16 cellular contexts compared by ENCODE assay signal in the genomic region with DNA sequence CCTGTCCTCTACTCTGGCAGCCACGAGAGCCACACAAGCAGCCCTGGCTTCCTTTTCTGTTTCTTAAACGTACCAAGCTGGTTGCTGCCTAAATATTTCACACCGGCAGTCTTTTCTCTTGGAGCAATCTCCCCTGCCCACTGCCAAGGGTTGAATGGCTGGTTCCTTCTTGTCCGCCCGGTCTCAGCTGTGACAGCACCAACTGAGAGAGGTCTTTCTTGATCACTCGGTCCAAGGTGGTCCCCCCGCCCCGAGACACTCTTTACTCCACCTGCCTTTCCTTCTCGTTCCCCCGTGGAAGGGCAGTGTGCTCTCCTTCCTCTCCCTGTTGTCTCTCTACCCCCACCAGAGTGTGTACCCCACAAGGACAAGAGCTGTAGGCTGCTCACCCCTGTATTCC. TPM values are rescaled to one million over a fixed set of nuclear protein-coding genes. Genes with fewer than 3 reads are reported as not detected.
DNase-seq lines count a peak whose midpoint lies in the region; ATAC-seq and TF ChIP-seq lines count a peak whose summit lies in the region.
"Had no signal": no experiment of that assay in that cellular context is flagged by ENCODE, and none has a peak within 500 bp of the region (broad histone marks: within the 10 kb centered on the region; RNA-seq: fewer than 3 reads in every experiment).

No MANE protein-coding gene starts in this region.

- no peak overlapping the region for H3K4me3 ChIP-seq in BLaER1 treated with 17β-estradiol and CSF1 and Interleukin-3, amounts not matched to agents 10 nM and 100 nM
- no peak overlapping the region for H3K4me3 ChIP-seq in endodermal cell (ENCODE audit: low read length)
- H3K4me3 ChIP-seq: HAP-1 had no signal

- no peaks in the 10 kb centered on the region for H3K9me3 ChIP-seq in BLaER1 treated with 17β-estradiol and CSF1 and Interleukin-3, amounts not matched to agents 10 nM and 100 nM (replicated peaks in 1 of 11)
- H3K9me3 ChIP-seq in endodermal cell (ENCODE audit: control insufficient read depth, low read length) = no peaks in the 10 kb centered on the region
- H3K9me3 ChIP-seq: HAP-1 had no signal

- DNase-seq in activated naive CD8-positive, alpha-beta T cell treated with anti-CD3 and anti-CD28 coated beads, Interleukin-2, amount 10 ng/mL, durations not matched to agents 7 days and 5 days = no peak
- no peak for DNase-seq in activated naive CD8-positive, alpha-beta T cell treated with anti-CD3 and anti-CD28 coated beads, Interleukin-2, amount 50 U/mL, for 24 hours
- DNase-seq in endodermal cell (no peak), NCI-H2171 treated with DMSO at 0.1 percent for 48 hours (lab: John Stamatoyannopoulos, UW) (no peak)
- no peak for DNase-seq in stimulated activated CD4-positive, alpha-beta T cell treated with anti-CD3 and anti-CD28 coated beads, Interleukin-4, amount 100 ng/mL, for 24 hours
- DNase-seq: CD4-positive, alpha-beta T cell; DMS 273 treated with DMSO at 0.1 percent for 48 hours; DMS53; DMS79 treated with DMSO at 0.1 percent for 48 hours; GF-D8; GOT3; HFFc6 had no signal

- ATAC-seq in activated naive CD8-positive, alpha-beta T cell treated with anti-CD3 and anti-CD28 coated beads, Interleukin-2, amount 10 ng/mL, durations not matched to agents 7 days and 5 days (ENCODE audit: low read depth) = no peak
- no peak for ATAC-seq in activated naive CD8-positive, alpha-beta T cell treated with anti-CD3 and anti-CD28 coated beads, Interleukin-2, amount 50 U/mL, for 24 hours

- no peaks in the 10 kb centered on the region for H3K36me3 Mint-ChIP-seq in activated naive CD8-positive, alpha-beta T cell treated with anti-CD3 and anti-CD28 coated beads, Interleukin-2, amount 10 ng/mL, durations not matched to agents 7 days and 5 days
- H3K36me3 Mint-ChIP-seq in activated naive CD8-positive, alpha-beta T cell treated with anti-CD3 and anti-CD28 coated beads, Interleukin-2, amount 50 U/mL, for 24 hours (ENCODE audit: low read depth) = no peaks in the 10 kb centered on the region
- no peaks in the 10 kb centered on the region for H3K36me3 Mint-ChIP-seq in endodermal cell (ENCODE audit: low read depth)
- H3K36me3 Mint-ChIP-seq: CD14-positive monocyte; CD8-positive, alpha-beta memory T cell had no signal

- H3K27me3 Mint-ChIP-seq in activated naive CD8-positive, alpha-beta T cell treated with anti-CD3 and anti-CD28 coated beads, Interleukin-2, amount 10 ng/mL, durations not matched to agents 7 days and 5 days = peaks cover 6% of the 10 kb centered on the region
- no peaks in the 10 kb centered on the region for H3K27me3 Mint-ChIP-seq in activated naive CD8-positive, alpha-beta T cell treated with anti-CD3 and anti-CD28 coated beads, Interleukin-2, amount 50 U/mL, for 24 hours
- H3K27me3 Mint-ChIP-seq in endodermal cell (ENCODE audit: insufficient read depth) = peaks cover 2% of the 10 kb centered on the region
- H3K27me3 Mint-ChIP-seq: CD4-positive, alpha-beta T cell had no signal

- H3K4me1 ChIP-seq in BLaER1 treated with 17β-estradiol and CSF1 and Interleukin-3, amounts not matched to agents 10 nM and 100 nM = peaks cover 21 to 72% (median 69%) of the 10 kb centered on the region in 10 experiments
- no peaks in the 10 kb centered on the region for H3K4me1 ChIP-seq in endodermal cell (ENCODE audit: control insufficient read depth, insufficient read depth, low read length)
- H3K4me1 ChIP-seq: HAP-1 had no signal

- H3K4me2 ChIP-seq in BLaER1 treated with 17β-estradiol and CSF1 and Interleukin-3, amounts not matched to agents 10 nM and 100 nM = peak overlapping the region in 10 of 11 experiments; percentile 20 to 90 (median 79); a peak in 20 of 22 replicates

- H3K4me1 Mint-ChIP-seq in activated naive CD8-positive, alpha-beta T cell treated with anti-CD3 and anti-CD28 coated beads, Interleukin-2, amount 10 ng/mL, durations not matched to agents 7 days and 5 days = peaks cover 24% of the 10 kb centered on the region
- H3K4me1 Mint-ChIP-seq in activated naive CD8-positive, alpha-beta T cell treated with anti-CD3 and anti-CD28 coated beads, Interleukin-2, amount 50 U/mL, for 24 hours = peaks cover 16% of the 10 kb centered on the region
- no peaks in the 10 kb centered on the region for H3K4me1 Mint-ChIP-seq in endodermal cell
- H3K4me1 Mint-ChIP-seq: CD14-positive monocyte had no signal

- peak overlapping the region; percentile 17 for H3K27ac Mint-ChIP-seq in activated naive CD8-positive, alpha-beta T cell treated with anti-CD3 and anti-CD28 coated beads, Interleukin-2, amount 10 ng/mL, durations not matched to agents 7 days and 5 days
- H3K27ac Mint-ChIP-seq in activated naive CD8-positive, alpha-beta T cell treated with anti-CD3 and anti-CD28 coated beads, Interleukin-2, amount 50 U/mL, for 24 hours = no peak overlapping the region
- peak overlapping the region; percentile 20 for H3K27ac Mint-ChIP-seq in endodermal cell
- H3K27ac Mint-ChIP-seq: CD4-positive, alpha-beta T cell; HFFc6 had no signal

- H3K4me3 Mint-ChIP-seq in activated naive CD8-positive, alpha-beta T cell treated with anti-CD3 and anti-CD28 coated beads, Interleukin-2, amount 10 ng/mL, durations not matched to agents 7 days and 5 days = peak overlapping the region; percentile 5
- no peak overlapping the region for H3K4me3 Mint-ChIP-seq in activated naive CD8-positive, alpha-beta T cell treated with anti-CD3 and anti-CD28 coated beads, Interleukin-2, amount 50 U/mL, for 24 hours
- H3K4me3 Mint-ChIP-seq in endodermal cell = no peak overlapping the region
- H3K4me3 Mint-ChIP-seq: CD14-positive monocyte; CD4-positive, alpha-beta T cell; CD8-positive, alpha-beta memory T cell; HFFc6 had no signal

- peak overlapping the region in 1 of 11 experiments; percentile 23; a peak in 2 of 22 replicates for H3K27ac ChIP-seq in BLaER1 treated with 17β-estradiol and CSF1 and Interleukin-3, amounts not matched to agents 10 nM and 100 nM
- no peak overlapping the region for H3K27ac ChIP-seq in endodermal cell (ENCODE audit: low read depth, low read length)

- WGBS in endodermal cell (ENCODE audit: insufficient coverage in 1 of 2, insufficient read length in 1 of 2), 2 experiments = 82 to 87% methylated on average over 6 to 10 of the region's 10 CpGs

- POLR2A ChIA-PET in activated naive CD8-positive, alpha-beta T cell treated with anti-CD3 and anti-CD28 coated beads, Interleukin-2, amount 10 ng/mL, durations not matched to agents 7 days and 5 days (lab: Charles Lee) = interaction anchor here (1.6 kb wide), 1 partner anchor 38 kb away, joined by 3 read pairs; no protein-coding TSS in a partner anchor

- H3K9me3 Mint-ChIP-seq in activated naive CD8-positive, alpha-beta T cell treated with anti-CD3 and anti-CD28 coated beads, Interleukin-2, amount 10 ng/mL, durations not matched to agents 7 days and 5 days = no peaks in the 10 kb centered on the region
- no peaks in the 10 kb centered on the region for H3K9me3 Mint-ChIP-seq in activated naive CD8-positive, alpha-beta T cell treated with anti-CD3 and anti-CD28 coated beads, Interleukin-2, amount 50 U/mL, for 24 hours
- no peaks in the 10 kb centered on the region for H3K9me3 Mint-ChIP-seq in endodermal cell
- H3K9me3 Mint-ChIP-seq: CD4-positive, alpha-beta T cell; HFFc6 had no signal

- no peak overlapping the region for H3K9ac ChIP-seq in BLaER1 treated with 17β-estradiol and CSF1 and Interleukin-3, amounts not matched to agents 10 nM and 100 nM
- H3K9ac ChIP-seq in endodermal cell (ENCODE audit: extremely low read depth, low read length, poor library complexity, severe bottlenecking) = no peak overlapping the region

- no peaks in the 10 kb centered on the region for H3K27me3 ChIP-seq in BLaER1 treated with 17β-estradiol and CSF1 and Interleukin-3, amounts not matched to agents 10 nM and 100 nM
- H3K27me3 ChIP-seq in endodermal cell (ENCODE audit: control insufficient read depth, insufficient read depth, low read length, poor library complexity, severe bottlenecking) = no peaks in the 10 kb centered on the region

- no peaks in the 10 kb centered on the region for H3K36me3 ChIP-seq in BLaER1 treated with 17β-estradiol and CSF1 and Interleukin-3, amounts not matched to agents 10 nM and 100 nM
- no peaks in the 10 kb centered on the region for H3K36me3 ChIP-seq in endodermal cell (ENCODE audit: control insufficient read depth, insufficient read depth, low read length)
- H3K36me3 ChIP-seq: HAP-1 had no signal

- H4K20me1 ChIP-seq in BLaER1 treated with 17β-estradiol and CSF1 and Interleukin-3, amounts not matched to agents 10 nM and 100 nM = peaks cover 0 to 15% (median 0%) of the 10 kb centered on the region in 11 experiments; a peak in 3 of 22 replicates

- no peak for TF ChIP-seq CTCF in endodermal cell (conservative IDR thresholded peaks at IDR 0.05)

RNA-seq across cellular contexts. Expression of a gene that starts 33.7 kb away (rescaled TPM):
- total RNA-seq in activated naive CD8-positive, alpha-beta T cell treated with anti-CD3 and anti-CD28 coated beads, Interleukin-2, amount 10 ng/mL, durations not matched to agents 7 days and 5 days = 10 to 100 TPM; 91.8 to 99.7 TPM
- total RNA-seq in endodermal cell = 10 to 100 TPM; 14.1 to 23.0 TPM
- 11.0 TPM for polyA plus RNA-seq in endodermal cell (2013, experiment 1 of 2)
- polyA plus RNA-seq in endodermal cell (2013, experiment 2 of 2) = 11.9 TPM
- total RNA-seq: HFFc6 had no signal
- polyA plus RNA-seq: CD14-positive monocyte had no signal
